ENCODE assay signal across 9 cellular contexts in genomic region chr11:106197438-106197837, GRCh38.
"Had no signal": no experiment of that assay in that cellular context is flagged by ENCODE, and none has a peak within 500 bp of the region (broad histone marks: within the 10 kb centered on the region; RNA-seq: fewer than 3 reads in every experiment).

No MANE protein-coding gene starts in this region.

- H3K9me3 ChIP-seq: HAP-1 had no signal

- DNase-seq: GM23248, GOT3, H7, H9, HCEC 1CT, HFFc6 had no signal

- H3K36me3 ChIP-seq: HAP-1 had no signal

- H3K4me1 ChIP-seq: HAP-1 had no signal

- H3K9ac ChIP-seq: GM23248 had no signal

- H3K27ac ChIP-seq: GM23248 had no signal

- H2AFZ ChIP-seq: GM23248, GM23338 had no signal

- H3K4me3 ChIP-seq: GM23248, GM23338, HAP-1 had no signal

- ATAC-seq: GM23338, HCT116 had no signal

- H3K4me2 ChIP-seq: GM23338 had no signal
